ENCODE assay signal across 14 cellular contexts in genomic region chr13:33150146-33150545, GRCh38.
DNase-seq lines count a peak whose midpoint lies in the region; FAIRE-seq and TF ChIP-seq lines count a peak whose summit lies in the region.
"Had no signal": no experiment of that assay in that cellular context is flagged by ENCODE, and none has a peak within 500 bp of the region (broad histone marks: within the 10 kb centered on the region; RNA-seq: fewer than 3 reads in every experiment).

No MANE protein-coding gene starts in this region.

- POLR2A ChIA-PET in MCF 10A (lab: Yijun Ruan, JAX) = interaction anchor here (0.5 kb wide), 1 partner anchor 832 kb away, joined by 3 read pairs; no protein-coding TSS in a partner anchor
- POLR2A ChIA-PET in endothelial cell of umbilical vein (lab: Charles Lee) = no interaction called here

- H3K9ac ChIP-seq in mammary epithelial cell (ENCODE audit: insufficient read depth, low read length) = no peak overlapping the region
- no peak overlapping the region for H3K9ac ChIP-seq in endothelial cell of umbilical vein (replicated peaks; ENCODE audit: extremely low read depth, insufficient read depth, low read length)

- H3K27ac ChIP-seq in mammary epithelial cell (ENCODE audit: insufficient read depth, low read depth, low read length) = no peak overlapping the region
- H3K27ac ChIP-seq in endothelial cell of umbilical vein (ENCODE audit: insufficient read depth, low read depth, low read length) = no peak overlapping the region
- H3K27ac ChIP-seq in urinary bladder (ENCODE audit: low read depth) = peak overlapping the region; percentile 2
- H3K27ac ChIP-seq: SK-N-MC had no signal

- H3K4me1 Mint-ChIP-seq in MCF 10A (ENCODE audit: insufficient read depth, unreplicated experiment) = peaks cover 16% of the 10 kb centered on the region

- no peaks in the 10 kb centered on the region for H3K9me3 Mint-ChIP-seq in MCF 10A (ENCODE audit: unreplicated experiment)
- H3K9me3 Mint-ChIP-seq: WTC11 had no signal

- H3K36me3 Mint-ChIP-seq in MCF 10A (ENCODE audit: insufficient read depth, unreplicated experiment) = peaks cover 17% of the 10 kb centered on the region
- H3K36me3 Mint-ChIP-seq: WTC11 had no signal

- intact Hi-C loops in MCF 10A (cut with micrococcal nuclease) (no loop called here), mammary epithelial cell (cut with micrococcal nuclease) (no loop called here), endothelial cell of umbilical vein (cut with micrococcal nuclease) (no loop called here)

- H3K27me3 ChIP-seq in mammary epithelial cell (ENCODE audit: insufficient read depth, low read length) = no peaks in the 10 kb centered on the region
- H3K27me3 ChIP-seq in endothelial cell of umbilical vein (ENCODE audit: control insufficient read depth in 2 of 2, insufficient read depth in 2 of 2, low read length in 2 of 2) = no peaks in the 10 kb centered on the region

- no peak overlapping the region for H3K4me3 ChIP-seq in mammary epithelial cell (replicated peaks in 1 of 3; ENCODE audit: insufficient read depth in 1 of 3, low read depth in 2 of 3, low read length in 3 of 3)
- H3K4me3 ChIP-seq in endothelial cell of umbilical vein (replicated peaks in 1 of 3; ENCODE audit: insufficient read depth in 1 of 3, low read depth in 1 of 3, low read length in 3 of 3) = no peak overlapping the region
- no peak overlapping the region for H3K4me3 ChIP-seq in urinary bladder (ENCODE audit: low read depth, low read length)
- H3K4me3 ChIP-seq: HAP-1, SK-N-MC had no signal

- H3K36me3 ChIP-seq in mammary epithelial cell (ENCODE audit: insufficient read depth, low read length) (no peaks in the 10 kb centered on the region), endothelial cell of umbilical vein (ENCODE audit: control insufficient read depth in 2 of 2, extremely low read depth in 1 of 2, insufficient read depth in 2 of 2, low read length in 2 of 2) (no peaks in the 10 kb centered on the region), urinary bladder (ENCODE audit: insufficient read depth) (no peaks in the 10 kb centered on the region)
- H3K36me3 ChIP-seq: HAP-1 had no signal

- H3K79me2 ChIP-seq in mammary epithelial cell (ENCODE audit: insufficient read depth, low read length) (no peaks in the 10 kb centered on the region), endothelial cell of umbilical vein (ENCODE audit: control insufficient read depth, insufficient read depth, low read length) (peaks cover 41% of the 10 kb centered on the region)

- no peaks in the 10 kb centered on the region for H3K9me1 ChIP-seq in endothelial cell of umbilical vein (replicated peaks; ENCODE audit: control insufficient read depth, extremely low read depth, insufficient read depth, low read length)

- CTCF ChIA-PET in MCF 10A (lab: Yijun Ruan, JAX) = no interaction called here
- CTCF ChIA-PET in mammary epithelial cell (lab: Charles Lee; ENCODE audit: low non-redundant PET) = no interaction called here
- CTCF ChIA-PET in endothelial cell of umbilical vein (lab: Charles Lee) = no interaction called here

- dilution Hi-C loops in mammary epithelial cell (cut with HindIII; ENCODE audit: low sequenced_read_pairs) (no loop called here), endothelial cell of umbilical vein (cut with MboI; ENCODE audit: extremely low pct_ligation_motif_present, low sequenced_read_pairs) (no loop called here)

- FAIRE-seq in endothelial cell of umbilical vein (lab: Jason Lieb, UNC) = peak; percentile 38
- FAIRE-seq: G401.6 had no signal

- DNase-seq in MCF 10A (ENCODE audit: unreplicated experiment) = peak; percentile 25
- DNase-seq in mammary epithelial cell = no peak
- DNase-seq in NCI-H526 treated with DMSO at 0.1 percent for 48 hours (lab: John Stamatoyannopoulos, UW) = peak; percentile 96
- DNase-seq in endothelial cell of umbilical vein (ENCODE audit: low read depth, low spot score) = peak; percentile 57
- no peak for DNase-seq in A172 (ENCODE audit: low spot score)
- no peak for DNase-seq in activated effector memory CD4-positive, alpha-beta T cell treated with anti-CD3 and anti-CD28 coated beads, Interleukin-2, amount 50 U/mL, for 16 hours
- no peak for DNase-seq in NCI-H2196 (lab: John Stamatoyannopoulos, UW; ENCODE audit: unreplicated experiment)
- DNase-seq: MM.1S, NCI-H774 had no signal

- peak overlapping the region; percentile 18 for H3K27ac Mint-ChIP-seq in MCF 10A (ENCODE audit: low read depth, unreplicated experiment)
- H3K27ac Mint-ChIP-seq: WTC11 had no signal

- no peak overlapping the region for H3K4me3 Mint-ChIP-seq in MCF 10A (ENCODE audit: unreplicated experiment)
- H3K4me3 Mint-ChIP-seq: WTC11 had no signal

- H2AFZ ChIP-seq in mammary epithelial cell (ENCODE audit: low read depth, low read length) (no peak overlapping the region), endothelial cell of umbilical vein (ENCODE audit: low read depth, low read length) (no peak overlapping the region)

- no peaks in the 10 kb centered on the region for H3K4me1 ChIP-seq in mammary epithelial cell (ENCODE audit: insufficient read depth, low read length)
- peaks cover 30% of the 10 kb centered on the region for H3K4me1 ChIP-seq in endothelial cell of umbilical vein (ENCODE audit: control insufficient read depth, extremely low read depth, insufficient read depth, low read length)
- peaks cover 4% of the 10 kb centered on the region for H3K4me1 ChIP-seq in urinary bladder (ENCODE audit: insufficient read depth)
- H3K4me1 ChIP-seq: HAP-1 had no signal

- TF ChIP-seq POLR2A in endothelial cell of umbilical vein (IDR thresholded peaks at IDR 0.05; ENCODE audit: low read depth, low read length) = no peak

- TF ChIP-seq CTCF in MCF 10A (IDR thresholded peaks at IDR 0.05; ENCODE audit: unreplicated experiment) (no peak), mammary epithelial cell (conservative IDR thresholded peaks at IDR 0.05 in 1 of 2, IDR thresholded peaks at IDR 0.05 in 1 of 2; ENCODE audit: extremely low read depth in 1 of 2, insufficient read depth in 1 of 2, low read depth in 1 of 2, low read length in 2 of 2) (no peak), endothelial cell of umbilical vein (IDR thresholded peaks at IDR 0.05; ENCODE audit: extremely low read depth in 1 of 2, insufficient read depth in 1 of 2, low read depth in 1 of 2, low read length in 2 of 2) (no peak)

- no peaks in the 10 kb centered on the region for H4K20me1 ChIP-seq in mammary epithelial cell (ENCODE audit: insufficient read depth, low read length)
- H4K20me1 ChIP-seq in endothelial cell of umbilical vein (replicated peaks; ENCODE audit: control insufficient read depth, extremely low read depth, insufficient read depth, low read length) = no peaks in the 10 kb centered on the region

- H3K27me3 Mint-ChIP-seq in MCF 10A (ENCODE audit: insufficient read depth, unreplicated experiment) = no peaks in the 10 kb centered on the region

- H3K9me3 ChIP-seq in mammary epithelial cell (replicated peaks; ENCODE audit: insufficient read depth, low read length) (no peaks in the 10 kb centered on the region), endothelial cell of umbilical vein (replicated peaks; ENCODE audit: control insufficient read depth, insufficient read depth, low read length) (no peaks in the 10 kb centered on the region)
- H3K9me3 ChIP-seq: HAP-1 had no signal

- H3K4me2 ChIP-seq in mammary epithelial cell (ENCODE audit: insufficient read depth, low read depth, low read length) (no peak overlapping the region), endothelial cell of umbilical vein (ENCODE audit: insufficient read depth, low read length) (no peak overlapping the region)

- in situ Hi-C loops in mammary epithelial cell (cut with MboI; ENCODE audit: low sequenced_read_pairs in 2 of 2) = no loop called here

- BruUV-seq in MCF 10A (replicated peaks; lab: Mats Ljungman, UMichigan) (no TSS peak), mammary epithelial cell (replicated peaks; lab: Mats Ljungman, UMichigan) (no TSS peak), endothelial cell of umbilical vein (replicated peaks; lab: Mats Ljungman, UMichigan) (no TSS peak)

TF ChIP-seq in endothelial cell of umbilical vein, 7 proteins besides CTCF, POLR2A, EP300 and RAD21:
- TF ChIP-seq MYC (IDR thresholded peaks at IDR 0.05; ENCODE audit: low read depth, low read length) (no peak), FOS (IDR thresholded peaks at IDR 0.05; ENCODE audit: borderline replicate concordance, insufficient read depth, low read length) (no peak), POLR2AphosphoS5 (IDR thresholded peaks at IDR 0.05; ENCODE audit: insufficient read depth, low read depth, low read length) (no peak), MAX (IDR thresholded peaks at IDR 0.05; ENCODE audit: insufficient read depth, insufficient read length) (no peak), GATA2 (IDR thresholded peaks at IDR 0.05; ENCODE audit: insufficient read depth, insufficient read length, low read depth, low read length) (peak; percentile 62)

Comparison
In these comparisons a context has a peak if more than half of its experiments do, and no peak if none do; other contexts are left out.
1. DNase-seq: peak in MCF 10A (single experiment), NCI-H526 treated with DMSO at 0.1 percent for 48 hours (single experiment) and endothelial cell of umbilical vein (single experiment); none in mammary epithelial cell (single experiment), A172 (single experiment), activated effector memory CD4-positive, alpha-beta T cell treated with anti-CD3 and anti-CD28 coated beads, Interleukin-2, amount 50 U/mL, for 16 hours (single experiment) and NCI-H2196 (single experiment).